9 cellular contexts compared by ENCODE assay signal in genomic region chr14:55339770-55340169, GRCh38.
DNase-seq lines count a peak whose midpoint lies in the region; ATAC-seq lines count a peak whose summit lies in the region.
"Had no signal": no experiment of that assay in that cellular context is flagged by ENCODE, and none has a peak within 500 bp of the region (broad histone marks: within the 10 kb centered on the region; RNA-seq: fewer than 3 reads in every experiment).

No MANE protein-coding gene starts in this region.

- ATAC-seq in Right ventricle myocardium superior (ENCODE audit: poor library complexity) (peak; percentile 10), left cardiac atrium (no peak), HG03064 (IDR thresholded peaks at IDR 0.05; ENCODE audit: low read depth, unreplicated experiment) (peak; percentile 74), HG02981 (IDR thresholded peaks at IDR 0.05; ENCODE audit: unreplicated experiment) (no peak)
- peak; percentile 75 to 79 for ATAC-seq in activated T-cell treated with anti-CD3 and anti-CD28 coated beads, Interleukin-2, amount 50 U/mL, for 72 hours (replicated peaks in 1 of 2)

- H3K27me3 Mint-ChIP-seq in activated T-cell treated with anti-CD3 and anti-CD28 coated beads, Interleukin-2, amount 50 U/mL, for 72 hours (ENCODE audit: low read depth), result no peaks in the 10 kb centered on the region
- no peaks in the 10 kb centered on the region for H3K27me3 Mint-ChIP-seq in stimulated activated naive CD8-positive, alpha-beta T cell treated with anti-CD3 and anti-CD28 coated beads, Interleukin-15, Interleukin-2, amounts not matched to agents 100 ng/mL and 50 ng/mL, for 24 hours
- H3K27me3 Mint-ChIP-seq: dendritic cell treated with granulocyte-macrophage colony-stimulating factor and Interleukin-4, amounts not matched to agents 40 ng/mL and 50 ng/mL, for 4 days had no signal

- intact Hi-C loops in Right ventricle myocardium superior (cut with DNase I) (no loop called here), left cardiac atrium (cut with DNase I) (no loop called here)

- peaks cover 85% of the 10 kb centered on the region for H3K4me1 Mint-ChIP-seq in activated T-cell treated with anti-CD3 and anti-CD28 coated beads, Interleukin-2, amount 50 U/mL, for 72 hours (ENCODE audit: low read depth)
- H3K4me1 Mint-ChIP-seq in stimulated activated naive CD8-positive, alpha-beta T cell treated with anti-CD3 and anti-CD28 coated beads, Interleukin-15, Interleukin-2, amounts not matched to agents 100 ng/mL and 50 ng/mL, for 24 hours (ENCODE audit: low read depth), result peaks cover 80% of the 10 kb centered on the region

- no peak overlapping the region for H3K27ac Mint-ChIP-seq in activated T-cell treated with anti-CD3 and anti-CD28 coated beads, Interleukin-2, amount 50 U/mL, for 72 hours
- peak overlapping the region; percentile 0 for H3K27ac Mint-ChIP-seq in stimulated activated naive CD8-positive, alpha-beta T cell treated with anti-CD3 and anti-CD28 coated beads, Interleukin-15, Interleukin-2, amounts not matched to agents 100 ng/mL and 50 ng/mL, for 24 hours
- H3K27ac Mint-ChIP-seq: dendritic cell treated with granulocyte-macrophage colony-stimulating factor and Interleukin-4, amounts not matched to agents 40 ng/mL and 50 ng/mL, for 4 days had no signal

- DNase-seq in Right ventricle myocardium superior (no peak), left cardiac atrium (no peak), NCI-H1048 (lab: John Stamatoyannopoulos, UW) (no peak)
- DNase-seq in activated T-cell treated with anti-CD3 and anti-CD28 coated beads, Interleukin-2, amount 50 U/mL, for 72 hours, result peak; percentile 58 to 64
- DNase-seq in activated CD8-positive, alpha-beta memory T cell treated with anti-CD3 and anti-CD28 coated beads, Interleukin-2, amount 50 U/mL, for 48 hours, result no peak

- peak overlapping the region; percentile 41 to 58 for H3K4me3 Mint-ChIP-seq in activated T-cell treated with anti-CD3 and anti-CD28 coated beads, Interleukin-2, amount 50 U/mL, for 72 hours
- H3K4me3 Mint-ChIP-seq in stimulated activated naive CD8-positive, alpha-beta T cell treated with anti-CD3 and anti-CD28 coated beads, Interleukin-15, Interleukin-2, amounts not matched to agents 100 ng/mL and 50 ng/mL, for 24 hours, result no peak overlapping the region
- H3K4me3 Mint-ChIP-seq: dendritic cell treated with granulocyte-macrophage colony-stimulating factor and Interleukin-4, amounts not matched to agents 40 ng/mL and 50 ng/mL, for 4 days had no signal

- no peaks in the 10 kb centered on the region for H3K36me3 Mint-ChIP-seq in activated T-cell treated with anti-CD3 and anti-CD28 coated beads, Interleukin-2, amount 50 U/mL, for 72 hours (ENCODE audit: insufficient read depth in 2 of 2)
- H3K36me3 Mint-ChIP-seq in stimulated activated naive CD8-positive, alpha-beta T cell treated with anti-CD3 and anti-CD28 coated beads, Interleukin-15, Interleukin-2, amounts not matched to agents 100 ng/mL and 50 ng/mL, for 24 hours (ENCODE audit: low read depth), result peaks cover 13% of the 10 kb centered on the region

- no peaks in the 10 kb centered on the region for H3K9me3 Mint-ChIP-seq in activated T-cell treated with anti-CD3 and anti-CD28 coated beads, Interleukin-2, amount 50 U/mL, for 72 hours
- no peaks in the 10 kb centered on the region for H3K9me3 Mint-ChIP-seq in stimulated activated naive CD8-positive, alpha-beta T cell treated with anti-CD3 and anti-CD28 coated beads, Interleukin-15, Interleukin-2, amounts not matched to agents 100 ng/mL and 50 ng/mL, for 24 hours
- H3K9me3 Mint-ChIP-seq: dendritic cell treated with granulocyte-macrophage colony-stimulating factor and Interleukin-4, amounts not matched to agents 40 ng/mL and 50 ng/mL, for 4 days had no signal

Comparison
In these comparisons a context has a peak if more than half of its experiments do, and no peak if none do; other contexts are left out.
1. ATAC-seq: peak in Right ventricle myocardium superior (single experiment), HG03064 (single experiment) and activated T-cell treated with anti-CD3 and anti-CD28 coated beads, Interleukin-2, amount 50 U/mL, for 72 hours (2 of 2); none in left cardiac atrium (0 of 2) and HG02981 (single experiment).
2. DNase-seq: peak in activated T-cell treated with anti-CD3 and anti-CD28 coated beads, Interleukin-2, amount 50 U/mL, for 72 hours (2 of 2); none in Right ventricle myocardium superior (single experiment), left cardiac atrium (single experiment), NCI-H1048 (single experiment) and activated CD8-positive, alpha-beta memory T cell treated with anti-CD3 and anti-CD28 coated beads, Interleukin-2, amount 50 U/mL, for 48 hours (single experiment).